Comparison of ENCODE assay signal across 23 cellular contexts in genomic region chr1:171258943-171259342, GRCh38. TPM values are rescaled to one million over a fixed set of nuclear protein-coding genes. Genes with fewer than 3 reads are reported as not detected.
DNase-seq lines count a peak whose midpoint lies in the region; ATAC-seq, FAIRE-seq and TF ChIP-seq lines count a peak whose summit lies in the region.
"Had no signal": no experiment of that assay in that cellular context is flagged by ENCODE, and none has a peak within 500 bp of the region (broad histone marks: within the 10 kb centered on the region; RNA-seq: fewer than 3 reads in every experiment).

No MANE protein-coding gene starts in this region.

- H3K27ac ChIP-seq in astrocyte (ENCODE audit: low read depth, low read length) (no peak overlapping the region), iPS-20b (ENCODE audit: low read length) (no peak overlapping the region)
- H3K27ac ChIP-seq: BLaER1 treated with 17β-estradiol and CSF1 and Interleukin-3, amounts not matched to agents 10 nM and 100 nM had no signal

- H3K27me3 ChIP-seq in astrocyte (ENCODE audit: insufficient read depth, low read length), result peaks cover 3% of the 10 kb centered on the region
- no peaks in the 10 kb centered on the region for H3K27me3 ChIP-seq in iPS-20b (ENCODE audit: insufficient read depth, low read length)
- H3K27me3 ChIP-seq: BLaER1 treated with 17β-estradiol and CSF1 and Interleukin-3, amounts not matched to agents 10 nM and 100 nM; Peyer's patch had no signal

- no peaks in the 10 kb centered on the region for H3K27me3 Mint-ChIP-seq in astrocyte (ENCODE audit: low read depth, unreplicated experiment)

- peak overlapping the region; percentile 49 for H2AFZ ChIP-seq in astrocyte (ENCODE audit: low read depth, low read length)

- H3K36me3 ChIP-seq in astrocyte (ENCODE audit: insufficient read depth, low read length), result no peaks in the 10 kb centered on the region
- no peaks in the 10 kb centered on the region for H3K36me3 ChIP-seq in iPS-20b (ENCODE audit: insufficient read depth, low read depth, low read length)
- H3K36me3 ChIP-seq: BLaER1 treated with 17β-estradiol and CSF1 and Interleukin-3, amounts not matched to agents 10 nM and 100 nM; Peyer's patch had no signal

- DNase-seq in left ventricle myocardium superior, result no peak
- DNase-seq in left cardiac atrium, result no peak
- DNase-seq in astrocyte (ENCODE audit: low read depth), result no peak
- no peak for DNase-seq in DMS114 treated with DMSO at 0.1 percent for 48 hours (lab: John Stamatoyannopoulos, UW; ENCODE audit: unreplicated experiment)
- no peak for DNase-seq in NCI-H1694 treated with DMSO at 0.1 percent for 48 hours (lab: John Stamatoyannopoulos, UW)
- DNase-seq in activated gamma-delta T cell (lab: John Stamatoyannopoulos, UW), result no peak
- DNase-seq: CD8-positive, alpha-beta memory T cell; DND-41; Kasumi-1; NCI-H1105; NCI-H1694; NCI-H2107; NCI-H226; NCI-H524 treated with DMSO at 0.1 percent for 48 hours; Peyer's patch; SHP77 had no signal

- no peaks in the 10 kb centered on the region for H3K36me3 Mint-ChIP-seq in astrocyte (ENCODE audit: low read depth, unreplicated experiment)
- H3K36me3 Mint-ChIP-seq: CD8-positive, alpha-beta memory T cell; IgD-negative memory B cell had no signal

- H3K4me3 Mint-ChIP-seq in astrocyte (ENCODE audit: unreplicated experiment), result no peak overlapping the region
- H3K4me3 Mint-ChIP-seq: CD8-positive, alpha-beta memory T cell; IgD-negative memory B cell had no signal

- H3K9ac ChIP-seq in astrocyte (ENCODE audit: low read length) (no peak overlapping the region), iPS-20b (ENCODE audit: low read depth, low read length) (peak overlapping the region; percentile 9; the same call in 1 of the 2 replicates)
- H3K9ac ChIP-seq: BLaER1 treated with 17β-estradiol and CSF1 and Interleukin-3, amounts not matched to agents 10 nM and 100 nM had no signal

- H3K4me1 ChIP-seq in astrocyte (ENCODE audit: insufficient read depth, low read length) (peaks cover 7% of the 10 kb centered on the region), iPS-20b (ENCODE audit: insufficient read depth, low read length) (peaks cover 20% of the 10 kb centered on the region)
- H3K4me1 ChIP-seq: BLaER1 treated with 17β-estradiol and CSF1 and Interleukin-3, amounts not matched to agents 10 nM and 100 nM had no signal

- intact Hi-C loops in left ventricle myocardium superior (cut with micrococcal nuclease) (no loop called here), left cardiac atrium (cut with DNase I) (no loop called here)

- no peaks in the 10 kb centered on the region for H3K79me2 ChIP-seq in astrocyte (ENCODE audit: insufficient read depth, low read length)

- H3K4me2 ChIP-seq in astrocyte (ENCODE audit: low read length), result no peak overlapping the region
- H3K4me2 ChIP-seq: BLaER1 treated with 17β-estradiol and CSF1 and Interleukin-3, amounts not matched to agents 10 nM and 100 nM had no signal

- peaks cover 9% of the 10 kb centered on the region for H3K4me1 Mint-ChIP-seq in astrocyte (ENCODE audit: low read depth, unreplicated experiment)
- H3K4me1 Mint-ChIP-seq: CD8-positive, alpha-beta memory T cell; IgD-negative memory B cell had no signal

- no peaks in the 10 kb centered on the region for H4K20me1 ChIP-seq in astrocyte (ENCODE audit: insufficient read depth, low read length)
- H4K20me1 ChIP-seq: BLaER1 treated with 17β-estradiol and CSF1 and Interleukin-3, amounts not matched to agents 10 nM and 100 nM had no signal

- no peak overlapping the region for H3K27ac Mint-ChIP-seq in astrocyte (ENCODE audit: unreplicated experiment)
- H3K27ac Mint-ChIP-seq: CD8-positive, alpha-beta memory T cell; IgD-negative memory B cell had no signal

- H3K9me3 ChIP-seq in astrocyte (ENCODE audit: insufficient read depth, low read depth, low read length), result no peaks in the 10 kb centered on the region
- H3K9me3 ChIP-seq in iPS-20b (ENCODE audit: insufficient read depth, low read depth, low read length), result no peaks in the 10 kb centered on the region
- H3K9me3 ChIP-seq: BLaER1 treated with 17β-estradiol and CSF1 and Interleukin-3, amounts not matched to agents 10 nM and 100 nM; Peyer's patch had no signal

- ATAC-seq in left ventricle myocardium superior (peak; percentile 45), left cardiac atrium (no peak), GM19351 (IDR thresholded peaks at IDR 0.05; ENCODE audit: unreplicated experiment) (no peak)

- TF ChIP-seq CTCF in astrocyte (IDR thresholded peaks at IDR 0.05; ENCODE audit: insufficient read depth, low read depth, low read length), result no peak

- FAIRE-seq in astrocyte (lab: Jason Lieb, UNC), result no peak
- FAIRE-seq: A204.1, G401.6 had no signal

- H3K4me3 ChIP-seq in astrocyte (ENCODE audit: insufficient read depth, low read depth, low read length), result no peak overlapping the region
- no peak overlapping the region for H3K4me3 ChIP-seq in iPS-20b (ENCODE audit: low read length)
- H3K4me3 ChIP-seq: BLaER1 treated with 17β-estradiol and CSF1 and Interleukin-3, amounts not matched to agents 10 nM and 100 nM; Peyer's patch had no signal

- no peaks in the 10 kb centered on the region for H3K9me3 Mint-ChIP-seq in astrocyte (ENCODE audit: unreplicated experiment)
- H3K9me3 Mint-ChIP-seq: IgD-negative memory B cell had no signal

RNA-seq across cellular contexts. Expression of gene FMO1, which starts 10.6 kb away (rescaled TPM):
- total RNA-seq in left ventricle myocardium superior (0.59 TPM), left cardiac atrium (under 1 TPM in 1 of 2 donors, not detected in 1; 0.62 TPM), astrocyte (not detected in 2 replicates)
- total RNA-seq: CD8-positive, alpha-beta memory T cell; H4 had no signal

RNA-seq across cellular contexts. Expression of gene FMO4, which starts 55.0 kb away (rescaled TPM):
- 2.2 TPM for total RNA-seq in left ventricle myocardium superior
- total RNA-seq in left cardiac atrium, result 1 to 10 TPM; 3.1 to 3.8 TPM
- 1.1 and 1.3 TPM in 2 replicates for total RNA-seq in astrocyte
